8 cellular contexts compared by ENCODE assay signal in the genomic region with DNA sequence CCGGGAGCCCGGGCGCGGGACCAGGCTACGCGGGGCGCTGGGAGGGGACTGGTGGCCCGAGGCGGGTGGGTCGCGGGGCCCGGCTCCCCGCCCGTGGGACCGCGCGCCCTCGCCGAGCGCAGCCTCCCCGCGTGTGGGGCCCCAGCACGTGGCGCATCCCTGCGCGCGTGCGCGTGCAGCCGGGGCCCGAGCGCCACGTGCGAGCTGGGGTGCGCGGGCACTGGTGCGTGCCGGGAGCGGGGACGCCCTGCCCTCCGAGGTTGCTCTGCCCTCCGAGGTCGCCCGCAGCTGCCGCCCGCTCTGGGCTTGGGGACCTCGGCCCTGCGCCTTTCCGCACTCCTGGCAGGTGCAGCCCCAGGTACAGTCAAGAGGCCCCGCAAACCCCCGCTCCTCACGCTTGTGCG. TPM values are rescaled to one million over a fixed set of nuclear protein-coding genes. Genes with fewer than 3 reads are reported as not detected.
DNase-seq lines count a peak whose midpoint lies in the region; ATAC-seq and TF ChIP-seq lines count a peak whose summit lies in the region.

No MANE protein-coding gene starts in this region.

- H3K27me3 ChIP-seq in cardiac muscle cell (peaks cover 80% of the 10 kb centered on the region), prostate gland (replicated peaks; ENCODE audit: insufficient read depth) (no peaks in the 10 kb centered on the region)

- no peaks in the 10 kb centered on the region for H3K4me1 ChIP-seq in cardiac muscle cell (ENCODE audit: low read depth)
- peaks cover 7% of the 10 kb centered on the region for H3K4me1 ChIP-seq in prostate gland (replicated peaks)

- 1% methylated on average over 30 of the region's 53 CpGs for WGBS in prostate gland

- TF ChIP-seq CTCF in cardiac muscle cell (IDR thresholded peaks at IDR 0.05; ENCODE audit: low read depth, low read length) = no peak
- peak in 1 of 4 experiments; percentile 1 for TF ChIP-seq CTCF in prostate gland (IDR thresholded peaks at IDR 0.05)

- H3K4me3 ChIP-seq in cardiac muscle cell (peak overlapping the region; percentile 11), prostate gland (peak overlapping the region; percentile 61 to 65)

- no peak for TF ChIP-seq POLR2A in prostate gland (IDR thresholded peaks at IDR 0.05)

- intact Hi-C loops in prostate gland (cut with DNase I) = loop anchor here (1.0 kb wide), 1 partner anchor 95 kb away; no protein-coding TSS in a partner anchor

- H3K9me3 ChIP-seq in cardiac muscle cell (ENCODE audit: low read depth) = no peaks in the 10 kb centered on the region
- H3K9me3 ChIP-seq in prostate gland = no peaks in the 10 kb centered on the region

- no peaks in the 10 kb centered on the region for H3K36me3 ChIP-seq in cardiac muscle cell
- H3K36me3 ChIP-seq in prostate gland = no peaks in the 10 kb centered on the region

- DNase-seq in AG08396 (ENCODE audit: low spot score) (peak; percentile 46), NCI-H526 treated with DMSO at 0.1 percent for 48 hours (lab: John Stamatoyannopoulos, UW) (peak; percentile 27), activated T-helper 1 cell treated with Interleukin-2 at 50 U/mL for 16 hours (ENCODE audit: low read depth) (peak; percentile 61), cardiac muscle cell (ENCODE audit: low read depth in 1 of 2, low spot score in 1 of 2) (peak in 1 of 2 donors; percentile 22), prostate gland (ENCODE audit: low spot score) (no peak), GM19238 (ENCODE audit: insufficient read length, low spot score) (no peak)

- H3K27ac ChIP-seq in cardiac muscle cell (no peak overlapping the region), prostate gland (peak overlapping the region in 1 of 2 donors; percentile 79)

- peak; percentile 24 for ATAC-seq in GM18861 (IDR thresholded peaks at IDR 0.05; ENCODE audit: unreplicated experiment)
- peak; percentile 22 for ATAC-seq in HG03064 (IDR thresholded peaks at IDR 0.05; ENCODE audit: low read depth, unreplicated experiment)

RNA-seq across cellular contexts. Expression of a gene that starts 0.4 kb away (rescaled TPM):
- total RNA-seq in cardiac muscle cell (0.92 and 1.2 TPM in 2 replicates), prostate gland (10 to 100 TPM; 32.5 to 54.4 TPM)
- 0.49 and 0.57 TPM in 2 replicates for polyA plus RNA-seq in cardiac muscle cell

Comparison
In these comparisons a context has a peak if more than half of its experiments do, and no peak if none do; other contexts are left out.
1. DNase-seq: peak in AG08396 (single experiment), NCI-H526 treated with DMSO at 0.1 percent for 48 hours (single experiment) and activated T-helper 1 cell treated with Interleukin-2 at 50 U/mL for 16 hours (single experiment); none in prostate gland (single experiment) and GM19238 (single experiment).
2. RNA of a gene that starts 0.4 kb away (total RNA-seq): 32.5 to 54.4 TPM in prostate gland; 0.92 to 1.2 TPM in cardiac muscle cell; every median in the first group is over 10 times any median in the second.